ENCODE assay signal across 8 cellular contexts in the genomic region with DNA sequence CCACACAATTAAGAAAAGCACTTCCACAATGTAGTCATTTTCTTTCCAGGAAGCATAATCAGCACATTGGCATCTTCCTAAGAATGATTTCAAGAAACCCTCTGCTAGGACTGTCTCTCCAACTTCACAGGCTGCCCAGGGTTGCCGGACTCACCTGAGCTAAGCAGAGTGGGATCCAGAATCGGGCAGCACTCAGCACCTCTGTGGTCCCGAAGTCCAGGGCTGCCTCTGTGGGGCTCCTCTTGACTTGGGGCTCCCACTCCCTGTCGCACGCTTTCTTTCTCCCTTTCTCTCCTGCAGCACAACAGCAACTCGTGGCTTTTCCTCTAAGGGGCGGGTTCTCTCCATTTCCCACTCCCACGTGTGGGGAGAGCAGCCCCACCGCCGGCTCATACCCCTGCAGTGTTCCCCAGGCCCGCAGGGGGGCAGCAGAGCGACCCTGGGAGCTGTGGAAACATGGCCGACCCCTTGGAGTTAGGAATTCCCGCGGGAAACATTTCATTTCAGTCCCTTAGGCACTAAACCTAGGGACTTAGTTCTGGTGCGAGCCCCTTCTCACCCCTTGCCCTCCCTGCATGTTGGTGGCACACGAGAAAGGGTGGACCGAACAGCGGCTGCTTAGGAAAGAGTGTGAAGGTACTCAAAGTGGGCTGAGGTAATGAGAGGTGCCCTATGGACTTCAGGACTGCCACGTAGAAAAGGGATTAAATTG. TPM values are rescaled to one million over a fixed set of nuclear protein-coding genes. Genes with fewer than 3 reads are reported as not detected.
DNase-seq lines count a peak whose midpoint lies in the region; ATAC-seq and TF ChIP-seq lines count a peak whose summit lies in the region.

Gene TMEM272 (minus strand): TSS at position 316 of the 712 bp plus-strand sequence. CDS start 6,647 bp downstream, outside the sequence.

- ATAC-seq in left colon (peak; percentile 82), HG02840 (IDR thresholded peaks at IDR 0.05; ENCODE audit: low FRiP score, unreplicated experiment) (no peak)

- intact Hi-C loops in left colon (cut with DNase I, micrococcal nuclease) = no loop called here

- no peak within 1 kb of the TSS for H3K4me3 ChIP-seq in WI38 (ENCODE audit: low read depth, low read length)

- TF ChIP-seq CTCF in WI38 (IDR thresholded peaks at IDR 0.05; ENCODE audit: low read depth, low read length) = peak; percentile 86

- DNase-seq in SIG-M5 treated with dmso at 0.1 percent for 504 hours (lab: John Stamatoyannopoulos, UW; ENCODE audit: unreplicated experiment) = peak; percentile 8
- no peak for DNase-seq in SIG-M5 (lab: John Stamatoyannopoulos, UW)
- peak; percentile 41 for DNase-seq in M059J (ENCODE audit: low read depth)
- DNase-seq in cerebellar cortex (ENCODE audit: low spot score) = peak; percentile 38
- peak in 1 of 2 donors; percentile 40 for DNase-seq in left colon
- peak; percentile 68 for DNase-seq in stimulated activated CD4-positive, alpha-beta T cell treated with anti-CD3 and anti-CD28 coated beads, Interleukin-4, amount 100 ng/mL, for 24 hours

RNA-seq across cellular contexts. Expression of gene TMEM272, which starts in this region (rescaled TPM):
- total RNA-seq in M059J (2014; rRNA removed; shearing (Covaris generic)) = not detected in 2 replicates
- total RNA-seq in left colon = under 1 TPM; 0.06 to 0.11 TPM

Comparison
In these comparisons a context has a peak if more than half of its experiments do, and no peak if none do; other contexts are left out.
1. Peak in DNase-seq in M059J; RNA of the gene not detected or under 1 TPM.
2. Peak in ATAC-seq in left colon; RNA of the gene not detected or under 1 TPM.